In the genomic region with DNA sequence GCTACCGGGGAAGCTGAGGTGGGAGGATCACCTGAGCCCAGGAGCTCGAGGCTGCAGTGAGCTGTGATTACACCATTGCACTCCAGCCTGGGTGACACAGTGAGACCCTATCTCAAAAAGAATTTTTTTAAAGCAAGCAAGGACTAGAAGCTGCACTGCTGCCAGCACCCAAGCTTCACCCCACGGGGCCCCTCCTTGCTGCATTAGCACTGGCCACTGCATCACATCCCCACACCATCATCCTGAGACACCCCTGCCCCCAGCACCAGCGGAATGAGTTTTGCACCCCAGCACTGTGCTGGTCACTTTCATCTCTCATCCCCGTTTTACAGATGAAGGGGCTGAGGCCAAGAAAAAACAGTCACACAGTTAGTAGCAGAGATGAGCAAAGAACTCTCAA, we compare ENCODE assay signal across 28 cellular contexts.
"Had no signal": no experiment of that assay in that cellular context is flagged by ENCODE, and none has a peak within 500 bp of the region (broad histone marks: within the 10 kb centered on the region; RNA-seq: fewer than 3 reads in every experiment).

No MANE protein-coding gene starts in this region.

- H3K9me3 ChIP-seq: colonic mucosa had no signal

- ATAC-seq: activated CD4-positive, CD25-positive, alpha-beta regulatory T cell treated with anti-CD3 and anti-CD28 coated beads, Interleukin-2, amount 50 U/mL, for 24 hours; activated CD8-positive, alpha-beta memory T cell treated with anti-CD3 and anti-CD28 coated beads, Interleukin-2, amount 10 ng/mL, durations not matched to agents 7 days and 5 days; activated CD8-positive, alpha-beta T cell treated with anti-CD3 and anti-CD28 coated beads, Interleukin-2, amount 10 ng/mL, durations not matched to agents 7 days and 5 days; activated T-cell treated with anti-CD3 and anti-CD28 coated beads, Interleukin-2, amount 50 U/mL, for 72 hours; esophagus mucosa; T-helper 17 cell had no signal

- H3K4me3 ChIP-seq: colonic mucosa had no signal

- H3K27ac ChIP-seq: brain microvascular endothelial cell, colonic mucosa, WERI-Rb-1 had no signal

- H3K27ac Mint-ChIP-seq: activated CD8-positive, alpha-beta memory T cell treated with anti-CD3 and anti-CD28 coated beads, Interleukin-2, amount 10 ng/mL, durations not matched to agents 7 days and 5 days; activated CD8-positive, alpha-beta T cell treated with anti-CD3 and anti-CD28 coated beads, Interleukin-2, amount 10 ng/mL, durations not matched to agents 7 days and 5 days; activated naive CD8-positive, alpha-beta T cell; activated T-cell treated with anti-CD3 and anti-CD28 coated beads, Interleukin-2, amount 50 U/mL, for 72 hours; T-helper 17 cell; T-helper 2 cell treated with Interferon-gamma antibody and Interleukin-4, amounts not matched to agents 5 μg/mL and 100 μg/mL, for 36 hours had no signal

- H3K27me3 Mint-ChIP-seq: activated B cell treated with CpG ODN at 0.5 μM for 24 hours; activated CD8-positive, alpha-beta memory T cell treated with anti-CD3 and anti-CD28 coated beads, Interleukin-2, amount 10 ng/mL, durations not matched to agents 7 days and 5 days; activated naive CD8-positive, alpha-beta T cell; T-helper 17 cell had no signal

- H3K36me3 ChIP-seq: colonic mucosa had no signal

- H3K4me3 Mint-ChIP-seq: activated CD8-positive, alpha-beta memory T cell treated with anti-CD3 and anti-CD28 coated beads, Interleukin-2, amount 10 ng/mL, durations not matched to agents 7 days and 5 days; activated CD8-positive, alpha-beta T cell treated with anti-CD3 and anti-CD28 coated beads, Interleukin-2, amount 10 ng/mL, durations not matched to agents 7 days and 5 days; activated naive CD8-positive, alpha-beta T cell; activated T-cell treated with anti-CD3 and anti-CD28 coated beads, Interleukin-2, amount 50 U/mL, for 72 hours; T-helper 17 cell; T-helper 2 cell treated with Interferon-gamma antibody and Interleukin-4, amounts not matched to agents 5 μg/mL and 100 μg/mL, for 36 hours had no signal

- H3K9me3 Mint-ChIP-seq: activated B cell treated with CpG ODN at 0.5 μM for 24 hours; activated T-cell treated with anti-CD3 and anti-CD28 coated beads, Interleukin-2, amount 50 U/mL, for 72 hours; T-helper 2 cell treated with Interferon-gamma antibody and Interleukin-4, amounts not matched to agents 5 μg/mL and 100 μg/mL, for 36 hours had no signal

- H3K4me1 ChIP-seq: colonic mucosa had no signal

- DNase-seq: activated B cell treated with CpG ODN at 0.5 μM for 24 hours; activated CD4-positive, alpha-beta T cell treated with anti-CD3 and anti-CD28 coated beads for 48 hours; activated CD4-positive, alpha-beta T cell treated with anti-CD3 and anti-CD28 coated beads, Interleukin-2, amount 50 U/mL, for 1 hour; activated CD4-positive, alpha-beta T cell treated with anti-CD3 and anti-CD28 coated beads, Interleukin-2, amount 50 U/mL, for 48 hours; activated CD8-positive, alpha-beta memory T cell treated with anti-CD3 and anti-CD28 coated beads, Interleukin-2, amount 10 ng/mL, durations not matched to agents 7 days and 5 days; activated CD8-positive, alpha-beta memory T cell treated with anti-CD3 and anti-CD28 coated beads, Interleukin-2, amount 50 U/mL, for 4 hours; activated CD8-positive, alpha-beta T cell treated with anti-CD3 and anti-CD28 coated beads, Interleukin-2, amount 10 ng/mL, durations not matched to agents 7 days and 5 days; activated effector memory CD4-positive, alpha-beta T cell treated with Interleukin-2 at 50 U/mL for 16 hours; activated gamma-delta T cell treated with Interleukin-2 at 50 U/mL for 16 hours; activated naive CD4-positive, alpha-beta T cell treated with anti-CD3 and anti-CD28 coated beads, Interleukin-2, amount 50 U/mL, for 16 hours; activated naive CD4-positive, alpha-beta T cell treated with Interleukin-2 at 50 U/mL for 16 hours; activated T-cell treated with anti-CD3 and anti-CD28 coated beads, Interleukin-2, amount 50 U/mL, for 1 hour; activated T-cell treated with anti-CD3 and anti-CD28 coated beads, Interleukin-2, amount 50 U/mL, for 72 hours; amniotic stem cell; anterior cingulate cortex; brain microvascular endothelial cell; caudate nucleus; colonic mucosa; effector CD8-positive, alpha-beta T cell; foreskin fibroblast; T-helper 1 cell; T-helper 17 cell; T1000; WERI-Rb-1 had no signal
